16 cellular contexts compared by ENCODE assay signal in the genomic region with DNA sequence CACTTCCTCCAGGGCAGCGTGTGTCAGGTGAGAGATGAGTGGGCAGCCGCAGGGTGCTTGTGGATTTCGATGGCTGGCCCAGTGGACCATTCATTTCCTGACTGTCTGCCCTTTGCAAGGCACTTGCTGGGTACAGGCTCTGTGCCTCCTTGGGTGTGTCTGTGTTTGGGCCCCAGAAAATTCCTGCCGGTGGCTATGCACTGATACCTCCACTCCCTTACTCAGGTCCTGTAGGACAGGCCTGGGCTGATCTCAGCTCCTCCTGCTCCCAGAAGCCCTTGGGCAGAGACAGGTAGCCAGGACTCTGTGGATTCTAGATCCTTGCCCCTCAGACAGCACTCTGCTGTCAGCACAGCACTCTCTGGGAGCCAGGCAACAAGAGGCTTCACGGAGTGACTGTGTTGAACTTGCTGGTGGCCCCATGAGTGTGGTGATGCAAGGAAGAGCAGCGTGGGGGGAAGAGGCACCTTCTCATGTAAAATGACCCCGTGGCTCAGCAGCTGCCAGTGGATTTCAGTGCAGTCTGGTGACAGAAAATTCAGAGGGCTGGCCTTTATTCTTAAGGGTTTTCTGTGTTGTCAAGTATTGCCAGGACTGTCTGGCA. TPM values are rescaled to one million over a fixed set of nuclear protein-coding genes. Genes with fewer than 3 reads are reported as not detected.
A peak's percentile ranks its signal among the peaks of the same experiment; 100 is the strongest.
DNase-seq lines count a peak whose midpoint lies in the region; ATAC-seq, FAIRE-seq and TF ChIP-seq lines count a peak whose summit lies in the region.
"Had no signal": no experiment of that assay in that cellular context is flagged by ENCODE, and none has a peak within 500 bp of the region (broad histone marks: within the 10 kb centered on the region; RNA-seq: fewer than 3 reads in every experiment).

No MANE protein-coding gene starts in this region.

- H4K20me1 ChIP-seq in mammary epithelial cell (ENCODE audit: insufficient read depth, low read length) = no peaks in the 10 kb centered on the region

- peak; percentile 36 for FAIRE-seq in islet of Langerhans (lab: Jason Lieb, UNC)
- FAIRE-seq: TTC549 had no signal

- H3K27me3 ChIP-seq in mammary epithelial cell (ENCODE audit: insufficient read depth, low read length) (no peaks in the 10 kb centered on the region), RWPE2 (ENCODE audit: insufficient read depth, poor library complexity, severe bottlenecking) (no peaks in the 10 kb centered on the region), upper lobe of left lung (no peaks in the 10 kb centered on the region)
- H3K27me3 ChIP-seq: BLaER1 had no signal

- no peak for TF ChIP-seq POLR2A in upper lobe of left lung (IDR thresholded peaks at IDR 0.05)

- H3K27ac Mint-ChIP-seq in MCF 10A (ENCODE audit: low read depth, unreplicated experiment) = no peak overlapping the region
- H3K27ac Mint-ChIP-seq: dendritic cell treated with granulocyte-macrophage colony-stimulating factor and Interleukin-4, amounts not matched to agents 40 ng/mL and 50 ng/mL, for 4 days had no signal

- TF ChIP-seq EP300 in upper lobe of left lung (IDR thresholded peaks at IDR 0.05) = no peak

- no TSS peak for BruUV-seq in mammary epithelial cell (replicated peaks; lab: Mats Ljungman, UMichigan)
- no TSS peak for BruUV-seq in MCF 10A (replicated peaks; lab: Mats Ljungman, UMichigan)

- H3K9me3 ChIP-seq in mammary epithelial cell (replicated peaks; ENCODE audit: insufficient read depth, low read length) (no peaks in the 10 kb centered on the region), RWPE2 (ENCODE audit: severe bottlenecking) (no peaks in the 10 kb centered on the region), upper lobe of left lung (no peaks in the 10 kb centered on the region)
- H3K9me3 ChIP-seq: BLaER1 had no signal

- DNase-seq in mammary epithelial cell (peak; percentile 31), MCF 10A (ENCODE audit: unreplicated experiment) (no peak), RWPE2 (ENCODE audit: low spot score) (no peak), upper lobe of left lung (no peak), OCI-M2 (lab: John Stamatoyannopoulos, UW; ENCODE audit: unreplicated experiment) (no peak)
- DNase-seq: NCI-H1105 treated with DMSO at 0.1 percent for 48 hours, PC-9 had no signal

- CTCF ChIA-PET in mammary epithelial cell (lab: Charles Lee; ENCODE audit: low non-redundant PET) = no interaction called here
- CTCF ChIA-PET in MCF 10A (lab: Yijun Ruan, JAX) = interaction anchor here (1.6 kb wide), 1 partner anchor 15 kb away, joined by 7 read pairs; no protein-coding TSS in a partner anchor

- H3K4me3 ChIP-seq in mammary epithelial cell (replicated peaks in 1 of 3; ENCODE audit: insufficient read depth in 1 of 3, low read depth in 2 of 3, low read length in 3 of 3) = no peak overlapping the region
- no peak overlapping the region for H3K4me3 ChIP-seq in RWPE2 (ENCODE audit: severe bottlenecking)
- no peak overlapping the region for H3K4me3 ChIP-seq in upper lobe of left lung
- H3K4me3 ChIP-seq: BLaER1, PC-9 had no signal

- H3K36me3 ChIP-seq in mammary epithelial cell (ENCODE audit: insufficient read depth, low read length) (peaks cover 8% of the 10 kb centered on the region), RWPE2 (ENCODE audit: low read depth) (peaks cover 59% of the 10 kb centered on the region), upper lobe of left lung (peaks cover 18 to 54% (median 35%) of the 10 kb centered on the region in 4 donors)

- dilution Hi-C loops in mammary epithelial cell (cut with HindIII; ENCODE audit: low sequenced_read_pairs) = no loop called here

- H3K4me1 ChIP-seq in mammary epithelial cell (ENCODE audit: insufficient read depth, low read length) (peaks cover 35% of the 10 kb centered on the region), RWPE2 (ENCODE audit: insufficient read depth, poor library complexity, severe bottlenecking) (peaks cover 26% of the 10 kb centered on the region), upper lobe of left lung (peaks cover 49 to 58% (median 51%) of the 10 kb centered on the region in 4 donors)

- H3K4me1 Mint-ChIP-seq in MCF 10A (ENCODE audit: insufficient read depth, unreplicated experiment) = peaks cover 10% of the 10 kb centered on the region

- no peaks in the 10 kb centered on the region for H3K27me3 Mint-ChIP-seq in MCF 10A (ENCODE audit: insufficient read depth, unreplicated experiment)
- H3K27me3 Mint-ChIP-seq: dendritic cell treated with granulocyte-macrophage colony-stimulating factor and Interleukin-4, amounts not matched to agents 40 ng/mL and 50 ng/mL, for 4 days; progenitor cell of endocrine pancreas had no signal

- no peak overlapping the region for H2AFZ ChIP-seq in mammary epithelial cell (ENCODE audit: low read depth, low read length)
- H2AFZ ChIP-seq: PC-9 had no signal

- intact Hi-C loops in mammary epithelial cell (cut with micrococcal nuclease) (no loop called here), MCF 10A (cut with micrococcal nuclease) (no loop called here)

- 20% methylated on average over 5 of the region's 7 CpGs for WGBS in mammary epithelial cell (ENCODE audit: low coverage, missing lambda C conversion rate)
- WGBS in upper lobe of left lung, 2 donors = 81 to 100% methylated on average over 2 to 7 of the region's 7 CpGs

- H3K79me2 ChIP-seq in mammary epithelial cell (ENCODE audit: insufficient read depth, low read length) = peaks cover 82% of the 10 kb centered on the region

- POLR2A ChIA-PET in MCF 10A (lab: Yijun Ruan, JAX) = interaction anchor here (0.8 kb wide), 1 partner anchor 94 kb away, joined by 3 read pairs; no protein-coding TSS in a partner anchor

- peak overlapping the region; percentile 5 for H3K4me2 ChIP-seq in mammary epithelial cell (ENCODE audit: insufficient read depth, low read depth, low read length)
- H3K4me2 ChIP-seq: BLaER1, PC-9 had no signal

- no peak overlapping the region for H3K9ac ChIP-seq in mammary epithelial cell (ENCODE audit: insufficient read depth, low read length)
- H3K9ac ChIP-seq: BLaER1 had no signal

- TF ChIP-seq CTCF in mammary epithelial cell (conservative IDR thresholded peaks at IDR 0.05 in 1 of 2, IDR thresholded peaks at IDR 0.05 in 1 of 2; ENCODE audit: extremely low read depth in 1 of 2, insufficient read depth in 1 of 2, low read depth in 1 of 2, low read length in 2 of 2) (no peak), MCF 10A (IDR thresholded peaks at IDR 0.05; ENCODE audit: unreplicated experiment) (no peak), RWPE2 (IDR thresholded peaks at IDR 0.05; ENCODE audit: poor library complexity, severe bottlenecking) (no peak), upper lobe of left lung (IDR thresholded peaks at IDR 0.05) (no peak)

- no peaks in the 10 kb centered on the region for H3K9me3 Mint-ChIP-seq in MCF 10A (ENCODE audit: unreplicated experiment)
- H3K9me3 Mint-ChIP-seq: activated T-helper 2 cell treated with anti-CD3 and anti-CD28 coated beads, Interferon-gamma antibody, Interleukin-2, Interleukin-4, amounts not matched to agents 10 μg/mL and 5 μg/mL and 100 μg/mL, durations not matched to agents 14 hours and 24 hours and 36 hours; dendritic cell treated with granulocyte-macrophage colony-stimulating factor and Interleukin-4, amounts not matched to agents 40 ng/mL and 50 ng/mL, for 4 days had no signal

- in situ Hi-C loops in mammary epithelial cell (cut with MboI; ENCODE audit: low sequenced_read_pairs in 2 of 2) = no loop called here

- ATAC-seq in RWPE2 (ENCODE audit: low read depth) = peak; percentile 44
- ATAC-seq in upper lobe of left lung (ENCODE audit: low FRiP score in 2 of 2) = no peak
- ATAC-seq in GM19452 (IDR thresholded peaks at IDR 0.05; ENCODE audit: unreplicated experiment) = no peak
- ATAC-seq in GM18502 (IDR thresholded peaks at IDR 0.05; ENCODE audit: poor library complexity, unreplicated experiment) = no peak

- peaks cover 33% of the 10 kb centered on the region for H3K36me3 Mint-ChIP-seq in MCF 10A (ENCODE audit: insufficient read depth, unreplicated experiment)

- no peak overlapping the region for H3K4me3 Mint-ChIP-seq in MCF 10A (ENCODE audit: unreplicated experiment)
- H3K4me3 Mint-ChIP-seq: dendritic cell treated with granulocyte-macrophage colony-stimulating factor and Interleukin-4, amounts not matched to agents 40 ng/mL and 50 ng/mL, for 4 days had no signal

- H3K27ac ChIP-seq in mammary epithelial cell (ENCODE audit: insufficient read depth, low read depth, low read length) (peak overlapping the region; percentile 6), RWPE2 (ENCODE audit: poor library complexity, severe bottlenecking) (no peak overlapping the region), upper lobe of left lung (peak overlapping the region in 3 of 4 donors; percentile 26 to 35 (median 33))
- H3K27ac ChIP-seq: HL-60, PC-9 had no signal

RNA-seq across cellular contexts. Expression of a gene that starts 29.0 kb away (rescaled TPM):
- total RNA-seq in mammary epithelial cell = 10 to 100 TPM; 29.1 to 31.5 TPM
- 19.8 TPM for polyA plus RNA-seq in mammary epithelial cell
- 29.9 TPM for polyA minus RNA-seq in mammary epithelial cell
- total RNA-seq in MCF 10A (2022) = 25.7 and 31.8 TPM in 2 replicates
- 100 to 1,000 TPM in 2 of 6 donors, 10 to 100 TPM in 4; 79.2 to 348 (median 92.3) TPM for total RNA-seq in upper lobe of left lung

RNA-seq across cellular contexts. Expression of a gene that starts 47.6 kb away (rescaled TPM):
- total RNA-seq in mammary epithelial cell (10 to 100 TPM in 1 of 2 donors, 1 to 10 TPM in 1; 4.3 to 24.7 TPM), MCF 10A (2022) (2.5 and 4.8 TPM in 2 replicates), upper lobe of left lung (100 to 1,000 TPM in 3 of 6 donors, 10 to 100 TPM in 3; 67.1 to 173 (median 114) TPM)
- 3.5 TPM for polyA plus RNA-seq in mammary epithelial cell
- polyA minus RNA-seq in mammary epithelial cell = 1.8 TPM
